ENCODE assay signal across 33 cellular contexts in the genomic region with DNA sequence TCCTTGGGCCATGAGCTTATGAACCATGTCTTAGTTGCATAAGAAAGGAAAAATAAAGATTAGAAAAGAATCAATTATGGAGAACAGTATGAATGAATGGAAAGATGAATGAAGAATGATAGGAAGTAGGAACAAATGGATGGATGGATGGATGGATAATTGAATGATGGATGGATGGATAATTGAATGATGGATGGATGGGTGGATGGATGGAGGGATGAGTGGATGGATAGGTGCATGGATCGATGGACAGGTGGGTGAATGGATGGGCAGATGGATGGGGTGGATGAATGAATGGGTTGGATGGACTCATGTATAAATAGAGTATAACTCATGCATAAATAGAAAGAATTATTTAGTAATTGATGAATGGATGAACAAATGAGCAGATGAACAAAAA. TPM values are rescaled to one million over a fixed set of nuclear protein-coding genes. Genes with fewer than 3 reads are reported as not detected.
"Had no signal": no experiment of that assay in that cellular context is flagged by ENCODE, and none has a peak within 500 bp of the region (broad histone marks: within the 10 kb centered on the region; RNA-seq: fewer than 3 reads in every experiment).

No MANE protein-coding gene starts in this region.

- H3K36me3 ChIP-seq: adrenal gland, brain microvascular endothelial cell, breast epithelium had no signal

- DNase-seq: activated B cell treated with CpG ODN at 0.5 μM for 24 hours; activated CD4-positive, alpha-beta memory T cell treated with anti-CD3 and anti-CD28 coated beads for 36 hours; activated CD4-positive, alpha-beta T cell treated with anti-CD3 and anti-CD28 coated beads for 4 hours; activated CD4-positive, alpha-beta T cell treated with anti-CD3 and anti-CD28 coated beads, Interleukin-2, amount 10 ng/mL, durations not matched to agents 24 days and 14 days; activated CD4-positive, alpha-beta T cell treated with anti-CD3 and anti-CD28 coated beads, Interleukin-2, amount 50 U/mL, for 1 hour; activated CD4-positive, alpha-beta T cell treated with anti-CD3 and anti-CD28 coated beads, Interleukin-2, amount 50 U/mL, for 4 hours; activated CD4-positive, CD25-positive, alpha-beta regulatory T cell treated with anti-CD3 and anti-CD28 coated beads, Interleukin-2, amount 50 U/mL, for 72 hours; activated CD8-positive, alpha-beta memory T cell treated with anti-CD3 and anti-CD28 coated beads, Interleukin-2, amount 50 U/mL, for 4 hours; activated CD8-positive, alpha-beta T cell treated with anti-CD3 and anti-CD28 coated beads for 36 hours; activated effector memory CD4-positive, alpha-beta T cell treated with anti-CD3 and anti-CD28 coated beads, Interleukin-2, amount 50 U/mL, for 16 hours; activated gamma-delta T cell treated with Interleukin-2 at 50 U/mL for 16 hours; activated naive CD4-positive, alpha-beta T cell; activated naive CD4-positive, alpha-beta T cell treated with anti-CD3 and anti-CD28 coated beads for 36 hours; activated naive CD4-positive, alpha-beta T cell treated with anti-CD3 and anti-CD28 coated beads, Interleukin-2, amount 50 U/mL, for 16 hours; activated naive CD8-positive, alpha-beta T cell treated with anti-CD3 and anti-CD28 coated beads for 36 hours; activated T-cell treated with anti-CD3 and anti-CD28 coated beads for 4 hours; activated T-cell treated with anti-CD3 and anti-CD28 coated beads, Interleukin-2, amount 50 U/mL, for 1 hour; activated T-cell treated with anti-CD3 and anti-CD28 coated beads, Interleukin-2, amount 50 U/mL, for 4 hours; activated T-cell treated with anti-CD3 and anti-CD28 coated beads, Interleukin-2, amount 50 U/mL, for 72 hours; adrenal gland; amniotic stem cell; aorta; body of pancreas; brain microvascular endothelial cell; caudate nucleus; cerebellar nuclear complex; T-helper 1 cell; T-helper 2 cell; T-helper 9 cell had no signal

- FAIRE-seq: astrocyte, TTC549 had no signal

- H3K27me3 ChIP-seq: adrenal gland, body of pancreas, brain microvascular endothelial cell, breast epithelium had no signal

- H3K9me3 ChIP-seq: adrenal gland, body of pancreas, breast epithelium had no signal

- H3K27ac ChIP-seq: adrenal gland, body of pancreas, brain microvascular endothelial cell, breast epithelium, VCaP had no signal

- H3K4me3 ChIP-seq: adrenal gland, body of pancreas, breast epithelium had no signal

RNA-seq across cellular contexts. Expression of a gene that starts 31.6 kb away (rescaled TPM):
- polyA plus RNA-seq: aorta had no signal
